Comparison of ENCODE assay signal across 1 cellular context in the genomic region with DNA sequence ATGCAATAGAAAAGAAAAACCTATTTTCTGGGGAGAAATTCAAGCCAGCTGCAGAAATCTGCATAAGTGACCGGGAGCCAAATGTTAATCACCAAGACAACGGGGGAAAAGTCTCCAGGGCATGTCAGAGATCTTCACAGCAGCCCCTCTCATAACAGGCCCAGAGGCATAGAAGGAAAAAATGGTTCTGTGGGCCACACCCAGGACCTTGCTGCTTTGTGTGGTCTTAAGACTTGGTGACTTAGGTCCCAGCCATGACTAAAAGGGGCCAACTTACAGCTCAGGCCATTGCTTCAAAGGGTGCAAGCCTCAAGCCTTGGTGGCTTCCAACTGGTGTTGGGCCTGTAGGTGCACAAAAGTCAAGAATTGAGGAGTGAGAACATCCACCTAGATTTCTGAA.
TF ChIP-seq lines count a peak whose summit lies in the region.

No MANE protein-coding gene starts in this region.

TF ChIP-seq in HEK293, 187 proteins besides CTCF, POLR2A, EP300 and RAD21:
- TF ChIP-seq, protein P1, sequence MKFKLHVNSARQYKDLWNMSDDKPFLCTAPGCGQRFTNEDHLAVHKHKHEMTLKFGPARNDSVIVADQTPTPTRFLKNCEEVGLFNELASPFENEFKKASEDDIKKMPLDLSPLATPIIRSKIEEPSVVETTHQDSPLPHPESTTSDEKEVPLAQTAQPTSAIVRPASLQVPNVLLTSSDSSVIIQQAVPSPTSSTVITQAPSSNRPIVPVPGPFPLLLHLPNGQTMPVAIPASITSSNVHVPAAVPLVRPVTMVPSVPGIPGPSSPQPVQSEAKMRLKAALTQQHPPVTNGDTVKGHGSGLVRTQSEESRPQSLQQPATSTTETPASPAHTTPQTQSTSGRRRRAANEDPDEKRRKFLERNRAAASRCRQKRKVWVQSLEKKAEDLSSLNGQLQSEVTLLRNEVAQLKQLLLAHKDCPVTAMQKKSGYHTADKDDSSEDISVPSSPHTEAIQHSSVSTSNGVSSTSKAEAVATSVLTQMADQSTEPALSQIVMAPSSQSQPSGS (tag by site-specific recombination; IDR thresholded peaks at IDR 0.05; ENCODE audit: low read depth): no peak
- TF ChIP-seq ZNF792 (tag by site-specific recombination; IDR thresholded peaks at IDR 0.05): no peak
- peak; percentile 91; the same call in 1 of the 2 replicates for TF ChIP-seq TRIM28 (IDR thresholded peaks at IDR 0.05; ENCODE audit: borderline replicate concordance, low read length)
- peak; percentile 67 for TF ChIP-seq ZNF585B (tag by site-specific recombination; IDR thresholded peaks at IDR 0.05)
- TF ChIP-seq, protein P2, sequence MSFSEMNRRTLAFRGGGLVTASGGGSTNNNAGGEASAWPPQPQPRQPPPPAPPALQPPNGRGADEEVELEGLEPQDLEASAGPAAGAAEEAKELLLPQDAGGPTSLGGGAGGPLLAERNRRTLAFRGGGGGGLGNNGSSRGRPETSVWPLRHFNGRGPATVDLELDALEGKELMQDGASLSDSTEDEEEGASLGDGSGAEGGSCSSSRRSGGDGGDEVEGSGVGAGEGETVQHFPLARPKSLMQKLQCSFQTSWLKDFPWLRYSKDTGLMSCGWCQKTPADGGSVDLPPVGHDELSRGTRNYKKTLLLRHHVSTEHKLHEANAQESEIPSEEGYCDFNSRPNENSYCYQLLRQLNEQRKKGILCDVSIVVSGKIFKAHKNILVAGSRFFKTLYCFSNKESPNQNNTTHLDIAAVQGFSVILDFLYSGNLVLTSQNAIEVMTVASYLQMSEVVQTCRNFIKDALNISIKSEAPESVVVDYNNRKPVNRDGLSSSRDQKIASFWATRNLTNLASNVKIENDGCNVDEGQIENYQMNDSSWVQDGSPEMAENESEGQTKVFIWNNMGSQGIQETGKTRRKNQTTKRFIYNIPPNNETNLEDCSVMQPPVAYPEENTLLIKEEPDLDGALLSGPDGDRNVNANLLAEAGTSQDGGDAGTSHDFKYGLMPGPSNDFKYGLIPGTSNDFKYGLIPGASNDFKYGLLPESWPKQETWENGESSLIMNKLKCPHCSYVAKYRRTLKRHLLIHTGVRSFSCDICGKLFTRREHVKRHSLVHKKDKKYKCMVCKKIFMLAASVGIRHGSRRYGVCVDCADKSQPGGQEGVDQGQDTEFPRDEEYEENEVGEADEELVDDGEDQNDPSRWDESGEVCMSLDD (tag by site-specific recombination; IDR thresholded peaks at IDR 0.05): no peak
- peak; percentile 77 for TF ChIP-seq SETDB1 (IDR thresholded peaks at IDR 0.05; ENCODE audit: insufficient read length, low read length)
- TF ChIP-seq ZSCAN23 (tag by site-specific recombination; IDR thresholded peaks at IDR 0.05): no peak
